In genomic region chr2:215615067-215615828, GRCh38 we compare ENCODE assay signal across 1 cellular context.
TF ChIP-seq lines count a peak whose summit lies in the region.

No MANE protein-coding gene starts in this region.

TF ChIP-seq in K562, 482 proteins besides CTCF, POLR2A, EP300 and RAD21 (continued from another document):
- TF ChIP-seq ZNF668 (CRISPR knock-in tag; IDR thresholded peaks at IDR 0.05), result no peak
- TF ChIP-seq ZNF134 (CRISPR knock-in tag; conservative IDR thresholded peaks at IDR 0.05), result no peak
- TF ChIP-seq GMEB1 (CRISPR knock-in tag; IDR thresholded peaks at IDR 0.05), result no peak
- TF ChIP-seq CBX3 (IDR thresholded peaks at IDR 0.05; ENCODE audit: borderline replicate concordance in 1 of 2, low read length in 2 of 2), result peak in 1 of 2 experiments; percentile 18; a peak in 1 of 3 replicates
- no peak for TF ChIP-seq ETS1 (conservative IDR thresholded peaks at IDR 0.05; ENCODE audit: control insufficient read depth, low read depth, low read length)
- no peak for TF ChIP-seq HBP1 (CRISPR knock-in tag; IDR thresholded peaks at IDR 0.05)
- TF ChIP-seq PREB (CRISPR knock-in tag; IDR thresholded peaks at IDR 0.05), result no peak
- TF ChIP-seq ZNF23 (CRISPR knock-in tag; IDR thresholded peaks at IDR 0.05), result no peak
- no peak for TF ChIP-seq IRF9 (tag; IDR thresholded peaks at IDR 0.05)
- 0 out of 2 replicates have a peak, but pooled peaks have one; percentile 46 for TF ChIP-seq ZBTB33 (CRISPR knock-in tag; IDR thresholded peaks at IDR 0.05)
- TF ChIP-seq, protein P1, sequence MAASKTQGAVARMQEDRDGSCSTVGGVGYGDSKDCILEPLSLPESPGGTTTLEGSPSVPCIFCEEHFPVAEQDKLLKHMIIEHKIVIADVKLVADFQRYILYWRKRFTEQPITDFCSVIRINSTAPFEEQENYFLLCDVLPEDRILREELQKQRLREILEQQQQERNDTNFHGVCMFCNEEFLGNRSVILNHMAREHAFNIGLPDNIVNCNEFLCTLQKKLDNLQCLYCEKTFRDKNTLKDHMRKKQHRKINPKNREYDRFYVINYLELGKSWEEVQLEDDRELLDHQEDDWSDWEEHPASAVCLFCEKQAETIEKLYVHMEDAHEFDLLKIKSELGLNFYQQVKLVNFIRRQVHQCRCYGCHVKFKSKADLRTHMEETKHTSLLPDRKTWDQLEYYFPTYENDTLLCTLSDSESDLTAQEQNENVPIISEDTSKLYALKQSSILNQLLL (CRISPR knock-in tag; IDR thresholded peaks at IDR 0.05; ENCODE audit: borderline replicate concordance), result no peak
- no peak for TF ChIP-seq ZNF121 (CRISPR knock-in tag; conservative IDR thresholded peaks at IDR 0.05)
- TF ChIP-seq, protein P2, sequence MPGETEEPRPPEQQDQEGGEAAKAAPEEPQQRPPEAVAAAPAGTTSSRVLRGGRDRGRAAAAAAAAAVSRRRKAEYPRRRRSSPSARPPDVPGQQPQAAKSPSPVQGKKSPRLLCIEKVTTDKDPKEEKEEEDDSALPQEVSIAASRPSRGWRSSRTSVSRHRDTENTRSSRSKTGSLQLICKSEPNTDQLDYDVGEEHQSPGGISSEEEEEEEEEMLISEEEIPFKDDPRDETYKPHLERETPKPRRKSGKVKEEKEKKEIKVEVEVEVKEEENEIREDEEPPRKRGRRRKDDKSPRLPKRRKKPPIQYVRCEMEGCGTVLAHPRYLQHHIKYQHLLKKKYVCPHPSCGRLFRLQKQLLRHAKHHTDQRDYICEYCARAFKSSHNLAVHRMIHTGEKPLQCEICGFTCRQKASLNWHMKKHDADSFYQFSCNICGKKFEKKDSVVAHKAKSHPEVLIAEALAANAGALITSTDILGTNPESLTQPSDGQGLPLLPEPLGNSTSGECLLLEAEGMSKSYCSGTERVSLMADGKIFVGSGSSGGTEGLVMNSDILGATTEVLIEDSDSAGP (CRISPR knock-in tag; IDR thresholded peaks at IDR 0.05), result no peak
- no peak for TF ChIP-seq CBX5 (IDR thresholded peaks at IDR 0.05; ENCODE audit: borderline replicate concordance, low read depth)
TF ChIP-seq in K562: peak in this region for 2.
